1 cellular context compared by ENCODE assay signal in genomic region chr11:560305-561147, GRCh38.
A peak's percentile ranks its signal among the peaks of the same experiment; 100 is the strongest.
TF ChIP-seq lines count a peak whose summit lies in the region.

Gene LMNTD2, minus strand, starts transcription at chr11:560738. Its CDS starts 22 bp downstream, at chr11:560716.
Gene RASSF7, plus strand, starts transcription at chr11:560970. Its CDS starts 799 bp downstream, at chr11:561769.

TF ChIP-seq in HepG2, 621 proteins besides CTCF, POLR2A, EP300 and RAD21 (continued from another document and continues in another):
- TF ChIP-seq RERE (CRISPR knock-in tag; IDR thresholded peaks at IDR 0.05; ENCODE audit: low read depth) (0 out of 2 replicates have a peak, but pooled peaks have one; percentile 19), ZNF296 (CRISPR knock-in tag; conservative IDR thresholded peaks at IDR 0.05) (no peak), ZBTB40 (IDR thresholded peaks at IDR 0.05) (no peak), ZBTB40 (CRISPR knock-in tag; IDR thresholded peaks at IDR 0.05) (peak; percentile 77), KLF9 (CRISPR knock-in tag; IDR thresholded peaks at IDR 0.05; ENCODE audit: low read depth) (no peak), SRSF1 (optimal IDR thresholded peaks at IDR 0.05; ENCODE audit: low read depth, low read length) (no peak), EED (CRISPR knock-in tag; IDR thresholded peaks at IDR 0.05) (0 out of 2 replicates have a peak, but pooled peaks have one; percentile 58), ZZZ3 (CRISPR knock-in tag; IDR thresholded peaks at IDR 0.05; ENCODE audit: borderline replicate concordance) (no peak), CBX2 (IDR thresholded peaks at IDR 0.05; ENCODE audit: low read depth, low read length) (no peak), CBX2 (CRISPR knock-in tag; IDR thresholded peaks at IDR 0.05; ENCODE audit: low read depth) (no peak), ZNF510 (CRISPR knock-in tag; IDR thresholded peaks at IDR 0.05; ENCODE audit: low read depth) (no peak), ZNF782 (CRISPR knock-in tag; IDR thresholded peaks at IDR 0.05; ENCODE audit: borderline replicate concordance) (0 out of 2 replicates have a peak, but pooled peaks have one; percentile 49), ZNF260 (CRISPR knock-in tag; IDR thresholded peaks at IDR 0.05; ENCODE audit: borderline replicate concordance, low read depth) (no peak), TP53 (CRISPR knock-in tag; conservative IDR thresholded peaks at IDR 0.05) (0 out of 2 replicates have a peak, but pooled peaks have one; percentile 63), IKZF4 (CRISPR knock-in tag; IDR thresholded peaks at IDR 0.05; ENCODE audit: borderline replicate concordance, low read depth, not compliant biosample characterization) (no peak), U2AF2 (IDR thresholded peaks at IDR 0.05; ENCODE audit: low read depth, low read length) (no peak), SIN3B (IDR thresholded peaks at IDR 0.05; ENCODE audit: low read length) (no peak), SMAD1 (CRISPR knock-in tag; IDR thresholded peaks at IDR 0.05; ENCODE audit: borderline replicate concordance, low read depth) (no peak), IRX3 (CRISPR knock-in tag; IDR thresholded peaks at IDR 0.05; ENCODE audit: borderline replicate concordance, low read depth) (no peak), ZNF768 (CRISPR knock-in tag; IDR thresholded peaks at IDR 0.05) (no peak), ZNF430 (CRISPR knock-in tag; IDR thresholded peaks at IDR 0.05) (no peak), ZBTB33 (CRISPR knock-in tag; IDR thresholded peaks at IDR 0.05) (no peak; the same call in 1 of the 2 replicates), ZSCAN20 (CRISPR knock-in tag; IDR thresholded peaks at IDR 0.05; ENCODE audit: borderline replicate concordance) (0 out of 2 replicates have a peak, but pooled peaks have one; percentile 40), ZNF687 (CRISPR knock-in tag; IDR thresholded peaks at IDR 0.05) (peak; percentile 91), ZNF781 (CRISPR knock-in tag; IDR thresholded peaks at IDR 0.05; ENCODE audit: borderline replicate concordance, not compliant biosample characterization) (no peak), DRAP1 (CRISPR knock-in tag; IDR thresholded peaks at IDR 0.05) (peak; percentile 70), HDAC2 (CRISPR knock-in tag; IDR thresholded peaks at IDR 0.05) (no peak), RBM39 (IDR thresholded peaks at IDR 0.05; ENCODE audit: low read depth, low read length, poor library complexity, severe bottlenecking) (peak; percentile 31), ZFP36 (IDR thresholded peaks at IDR 0.05; ENCODE audit: borderline replicate concordance, low read depth, low read length, partially characterized antibody) (no peak), ZNF235 (CRISPR knock-in tag; IDR thresholded peaks at IDR 0.05; ENCODE audit: borderline replicate concordance) (peak; percentile 24; the same call in 1 of the 2 replicates), MAFK (conservative IDR thresholded peaks at IDR 0.05 in 1 of 2, IDR thresholded peaks at IDR 0.05 in 1 of 2; ENCODE audit: low read length in 2 of 2) (no peak), ZBTB42 (CRISPR knock-in tag; IDR thresholded peaks at IDR 0.05) (0 out of 2 replicates have a peak, but pooled peaks have one; percentile 37), ZNF34 (CRISPR knock-in tag; IDR thresholded peaks at IDR 0.05; ENCODE audit: borderline replicate concordance) (no peak), DDIT3 (CRISPR knock-in tag; IDR thresholded peaks at IDR 0.05) (no peak), ZNF225 (CRISPR knock-in tag; IDR thresholded peaks at IDR 0.05) (0 out of 2 replicates have a peak, but pooled peaks have one; percentile 33), MIER3 (CRISPR knock-in tag; IDR thresholded peaks at IDR 0.05; ENCODE audit: borderline replicate concordance) (no peak), RBAK (CRISPR knock-in tag; IDR thresholded peaks at IDR 0.05) (no peak), ZIK1 (CRISPR knock-in tag; IDR thresholded peaks at IDR 0.05; ENCODE audit: borderline replicate concordance, low read depth) (no peak; the same call in 1 of the 2 replicates), ZNF121 (CRISPR knock-in tag; IDR thresholded peaks at IDR 0.05) (0 out of 2 replicates have a peak, but pooled peaks have one; percentile 23), ZMYM3 (CRISPR knock-in tag; IDR thresholded peaks at IDR 0.05) (no peak), YEATS2 (CRISPR knock-in tag; IDR thresholded peaks at IDR 0.05; ENCODE audit: borderline replicate concordance) (0 out of 2 replicates have a peak, but pooled peaks have one; percentile 57)
